1 cellular context compared by ENCODE assay signal in the genomic region with DNA sequence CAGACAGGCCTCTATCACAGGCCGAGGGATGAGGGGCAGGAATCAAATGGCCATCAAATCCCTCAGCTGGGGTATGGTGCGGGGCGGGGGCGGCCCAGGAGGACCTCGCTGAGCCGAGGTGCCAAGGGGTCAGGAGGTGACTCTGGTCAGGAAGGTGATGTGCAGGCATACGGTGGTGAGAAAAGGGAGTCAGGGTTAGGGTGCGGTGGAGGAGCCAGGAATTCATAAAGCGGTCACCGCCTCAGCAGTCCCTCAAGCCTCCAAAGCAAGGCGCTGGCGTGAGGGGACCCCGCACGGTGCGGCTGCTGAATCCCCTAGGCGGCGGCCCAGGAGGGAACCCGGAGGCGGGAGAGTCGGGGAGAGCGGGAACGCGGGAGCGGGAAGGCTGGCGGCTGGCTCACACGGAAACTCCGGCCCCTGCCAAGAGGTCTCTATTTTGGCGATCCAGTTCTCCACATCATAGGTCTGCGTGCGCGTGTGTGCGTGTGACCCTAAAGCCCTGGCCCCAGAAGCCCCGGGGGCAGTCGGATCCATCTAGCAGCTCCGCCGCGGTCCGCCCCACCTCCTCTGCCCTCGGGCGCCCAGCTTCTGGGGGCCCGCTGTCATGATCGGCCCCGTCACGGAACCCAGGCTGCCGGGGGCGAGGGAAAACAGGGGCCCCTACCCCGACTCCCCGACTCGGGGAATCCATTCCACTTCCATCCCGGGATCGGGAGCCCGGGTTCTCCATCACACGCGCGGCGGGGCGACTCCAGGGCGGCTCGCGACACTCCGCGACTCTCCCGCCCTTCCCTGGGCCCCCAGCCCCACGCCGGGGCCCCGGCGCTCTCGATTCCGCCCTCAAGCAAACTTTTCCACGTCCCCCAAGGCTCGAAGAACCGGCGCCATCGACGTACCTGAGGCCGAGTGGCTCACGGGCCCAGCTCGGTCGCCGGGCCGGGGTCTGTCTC.
TF ChIP-seq lines count a peak whose summit lies in the region.

No MANE protein-coding gene starts in this region.

TF ChIP-seq in HEK293, 187 proteins besides CTCF, POLR2A, EP300 and RAD21 (continued from another document):
- no peak for TF ChIP-seq BCL11A (tag by site-specific recombination; IDR thresholded peaks at IDR 0.05; ENCODE audit: low read depth)
- TF ChIP-seq HOXA7 (CRISPR knock-in tag; IDR thresholded peaks at IDR 0.05; ENCODE audit: borderline replicate concordance) = no peak
- TF ChIP-seq, protein P1, sequence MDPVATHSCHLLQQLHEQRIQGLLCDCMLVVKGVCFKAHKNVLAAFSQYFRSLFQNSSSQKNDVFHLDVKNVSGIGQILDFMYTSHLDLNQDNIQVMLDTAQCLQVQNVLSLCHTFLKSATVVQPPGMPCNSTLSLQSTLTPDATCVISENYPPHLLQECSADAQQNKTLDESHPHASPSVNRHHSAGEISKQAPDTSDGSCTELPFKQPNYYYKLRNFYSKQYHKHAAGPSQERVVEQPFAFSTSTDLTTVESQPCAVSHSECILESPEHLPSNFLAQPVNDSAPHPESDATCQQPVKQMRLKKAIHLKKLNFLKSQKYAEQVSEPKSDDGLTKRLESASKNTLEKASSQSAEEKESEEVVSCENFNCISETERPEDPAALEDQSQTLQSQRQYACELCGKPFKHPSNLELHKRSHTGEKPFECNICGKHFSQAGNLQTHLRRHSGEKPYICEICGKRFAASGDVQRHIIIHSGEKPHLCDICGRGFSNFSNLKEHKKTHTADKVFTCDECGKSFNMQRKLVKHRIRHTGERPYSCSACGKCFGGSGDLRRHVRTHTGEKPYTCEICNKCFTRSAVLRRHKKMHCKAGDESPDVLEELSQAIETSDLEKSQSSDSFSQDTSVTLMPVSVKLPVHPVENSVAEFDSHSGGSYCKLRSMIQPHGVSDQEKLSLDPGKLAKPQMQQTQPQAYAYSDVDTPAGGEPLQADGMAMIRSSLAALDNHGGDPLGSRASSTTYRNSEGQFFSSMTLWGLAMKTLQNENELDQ (tag by site-specific recombination; IDR thresholded peaks at IDR 0.05; ENCODE audit: low read depth) = no peak
- no peak for TF ChIP-seq ZNF530 (tag by site-specific recombination; IDR thresholded peaks at IDR 0.05; ENCODE audit: low read depth)
- TF ChIP-seq HIC1 (tag by site-specific recombination; IDR thresholded peaks at IDR 0.05) = no peak
- no peak for TF ChIP-seq ZNF398 (tag by site-specific recombination; IDR thresholded peaks at IDR 0.05)
- peak; percentile 16; the same call in 1 of the 2 replicates for TF ChIP-seq KLF16 (tag by site-specific recombination; IDR thresholded peaks at IDR 0.05)
- 0 out of 2 replicates have a peak, but pooled peaks have one; percentile 11 for TF ChIP-seq ZNF366 (tag by site-specific recombination; conservative IDR thresholded peaks at IDR 0.05)
- no peak for TF ChIP-seq ZNF776 (tag by site-specific recombination; IDR thresholded peaks at IDR 0.05; ENCODE audit: borderline replicate concordance)
- TF ChIP-seq, protein P2, sequence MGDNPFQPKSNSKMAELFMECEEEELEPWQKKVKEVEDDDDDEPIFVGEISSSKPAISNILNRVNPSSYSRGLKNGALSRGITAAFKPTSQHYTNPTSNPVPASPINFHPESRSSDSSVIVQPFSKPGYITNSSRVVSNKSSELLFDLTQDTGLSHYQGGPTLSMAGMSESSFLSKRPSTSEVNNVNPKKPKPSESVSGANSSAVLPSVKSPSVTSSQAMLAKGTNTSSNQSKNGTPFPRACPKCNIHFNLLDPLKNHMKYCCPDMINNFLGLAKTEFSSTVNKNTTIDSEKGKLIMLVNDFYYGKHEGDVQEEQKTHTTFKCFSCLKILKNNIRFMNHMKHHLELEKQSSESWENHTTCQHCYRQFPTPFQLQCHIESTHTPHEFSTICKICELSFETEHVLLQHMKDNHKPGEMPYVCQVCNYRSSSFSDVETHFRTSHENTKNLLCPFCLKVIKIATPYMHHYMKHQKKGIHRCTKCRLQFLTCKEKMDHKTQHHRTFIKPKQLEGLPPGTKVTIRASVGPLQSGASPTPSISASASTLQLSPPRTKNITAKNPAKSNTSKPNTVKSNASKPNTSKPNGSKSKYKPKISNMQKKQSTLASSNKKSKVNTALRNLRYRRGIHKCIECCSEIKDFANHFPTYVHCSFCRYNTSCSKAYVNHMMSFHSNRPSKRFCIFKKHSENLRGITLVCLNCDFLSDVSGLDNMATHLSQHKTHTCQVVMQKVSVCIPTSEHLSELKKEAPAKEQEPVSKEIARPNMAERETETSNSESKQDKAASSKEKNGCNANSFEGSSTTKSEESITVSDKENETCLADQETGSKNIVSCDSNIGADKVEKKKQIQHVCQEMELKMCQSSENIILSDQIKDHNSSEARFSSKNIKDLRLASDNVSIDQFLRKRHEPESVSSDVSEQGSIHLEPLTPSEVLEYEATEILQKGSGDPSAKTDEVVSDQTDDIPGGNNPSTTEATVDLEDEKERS (tag by site-specific recombination; IDR thresholded peaks at IDR 0.05) = no peak
- no peak for TF ChIP-seq ZNF184 (tag by site-specific recombination; IDR thresholded peaks at IDR 0.05)
- 0 out of 2 replicates have a peak, but pooled peaks have one; percentile 18 for TF ChIP-seq KLF10 (tag by site-specific recombination; IDR thresholded peaks at IDR 0.05)
- TF ChIP-seq ZNF175 (tag by site-specific recombination; IDR thresholded peaks at IDR 0.05) = no peak
- TF ChIP-seq ZBTB48 (tag by site-specific recombination; IDR thresholded peaks at IDR 0.05) = 0 out of 2 replicates have a peak, but pooled peaks have one; percentile 23
- TF ChIP-seq ZNF510 (tag by site-specific recombination; IDR thresholded peaks at IDR 0.05; ENCODE audit: insufficient replicate concordance) = no peak
- TF ChIP-seq ZFP37 (tag by site-specific recombination; IDR thresholded peaks at IDR 0.05) = no peak
- no peak for TF ChIP-seq ZNF174 (tag by site-specific recombination; IDR thresholded peaks at IDR 0.05)
- TF ChIP-seq REST (tag by site-specific recombination; IDR thresholded peaks at IDR 0.05) = no peak
- peak; percentile 73 for TF ChIP-seq ZBTB8A (tag by site-specific recombination; IDR thresholded peaks at IDR 0.05)
- TF ChIP-seq ZXDB (tag by site-specific recombination; IDR thresholded peaks at IDR 0.05) = peak; percentile 37; the same call in 1 of the 2 replicates
- TF ChIP-seq IKZF3 (tag by site-specific recombination; IDR thresholded peaks at IDR 0.05) = peak; percentile 7; the same call in 1 of the 2 replicates
- no peak for TF ChIP-seq ZNF214 (tag by site-specific recombination; IDR thresholded peaks at IDR 0.05; ENCODE audit: borderline replicate concordance)
- peak; percentile 19; the same call in 1 of the 2 replicates for TF ChIP-seq SP2 (tag by site-specific recombination; IDR thresholded peaks at IDR 0.05)
- TF ChIP-seq ZNF335 (tag by site-specific recombination; conservative IDR thresholded peaks at IDR 0.05) = 0 out of 2 replicates have a peak, but pooled peaks have one; percentile 60
- no peak for TF ChIP-seq INSM2 (tag by site-specific recombination; IDR thresholded peaks at IDR 0.05)
- TF ChIP-seq ZNF121 (tag by site-specific recombination; IDR thresholded peaks at IDR 0.05) = no peak
- no peak for TF ChIP-seq ZNF600 (tag by site-specific recombination; IDR thresholded peaks at IDR 0.05)
- TF ChIP-seq ZIC2 (tag by site-specific recombination; IDR thresholded peaks at IDR 0.05) = peak; percentile 11
- no peak for TF ChIP-seq ZNF48 (tag by site-specific recombination; IDR thresholded peaks at IDR 0.05)
- TF ChIP-seq, protein P3, sequence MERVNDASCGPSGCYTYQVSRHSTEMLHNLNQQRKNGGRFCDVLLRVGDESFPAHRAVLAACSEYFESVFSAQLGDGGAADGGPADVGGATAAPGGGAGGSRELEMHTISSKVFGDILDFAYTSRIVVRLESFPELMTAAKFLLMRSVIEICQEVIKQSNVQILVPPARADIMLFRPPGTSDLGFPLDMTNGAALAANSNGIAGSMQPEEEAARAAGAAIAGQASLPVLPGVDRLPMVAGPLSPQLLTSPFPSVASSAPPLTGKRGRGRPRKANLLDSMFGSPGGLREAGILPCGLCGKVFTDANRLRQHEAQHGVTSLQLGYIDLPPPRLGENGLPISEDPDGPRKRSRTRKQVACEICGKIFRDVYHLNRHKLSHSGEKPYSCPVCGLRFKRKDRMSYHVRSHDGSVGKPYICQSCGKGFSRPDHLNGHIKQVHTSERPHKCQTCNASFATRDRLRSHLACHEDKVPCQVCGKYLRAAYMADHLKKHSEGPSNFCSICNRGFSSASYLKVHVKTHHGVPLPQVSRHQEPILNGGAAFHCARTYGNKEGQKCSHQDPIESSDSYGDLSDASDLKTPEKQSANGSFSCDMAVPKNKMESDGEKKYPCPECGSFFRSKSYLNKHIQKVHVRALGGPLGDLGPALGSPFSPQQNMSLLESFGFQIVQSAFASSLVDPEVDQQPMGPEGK (tag by site-specific recombination; IDR thresholded peaks at IDR 0.05) = peak; percentile 70
- peak; percentile 36 for TF ChIP-seq ZFHX2 (tag by site-specific recombination; conservative IDR thresholded peaks at IDR 0.05)
- TF ChIP-seq GLIS1 (tag by site-specific recombination; IDR thresholded peaks at IDR 0.05) = no peak
- TF ChIP-seq ZNF350 (tag by site-specific recombination; IDR thresholded peaks at IDR 0.05) = no peak
- TF ChIP-seq GLIS2 (tag by site-specific recombination; IDR thresholded peaks at IDR 0.05) = peak; percentile 49
- TF ChIP-seq YY2 (tag by site-specific recombination; IDR thresholded peaks at IDR 0.05) = no peak
